In the genomic region with DNA sequence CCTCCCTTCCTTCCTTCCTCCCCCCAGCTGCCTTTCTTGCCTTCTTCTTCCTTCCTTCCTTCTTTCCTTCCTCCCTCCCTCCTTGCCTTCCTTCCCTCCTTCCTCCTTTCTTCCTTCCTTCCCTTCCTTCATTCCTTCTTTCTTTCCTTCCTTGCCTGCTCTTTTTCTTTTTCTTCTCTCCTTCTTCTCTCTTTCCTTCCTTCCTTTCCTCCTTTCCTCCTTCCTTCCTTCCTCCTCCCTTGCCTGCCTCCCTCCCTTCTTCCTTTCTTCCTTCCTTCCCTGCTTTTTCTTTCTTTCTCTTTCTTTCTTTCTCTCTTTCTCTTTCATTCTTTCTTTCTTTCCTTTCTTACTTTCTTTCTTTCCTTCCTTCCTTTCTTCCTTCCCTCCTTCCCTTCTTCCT, we compare ENCODE assay signal across 29 cellular contexts.
"Had no signal": no experiment of that assay in that cellular context is flagged by ENCODE, and none has a peak within 500 bp of the region (broad histone marks: within the 10 kb centered on the region; RNA-seq: fewer than 3 reads in every experiment).

No MANE protein-coding gene starts in this region.

- H2AFZ ChIP-seq: hepatocyte had no signal

- DNase-seq: colonic mucosa; cortex of kidney; dermis blood vessel endothelial cell; dorsolateral prefrontal cortex; effector CD4-positive, alpha-beta T cell; effector CD8-positive, alpha-beta T cell; effector memory CD4-positive, alpha-beta T cell; effector memory CD8-positive, alpha-beta T cell; endodermal cell; erythroblast; esophagus squamous epithelium; foreskin fibroblast; foreskin keratinocyte; foreskin melanocyte; gastrocnemius medialis; glutamatergic neuron; head of caudate nucleus; heart left ventricle; heart right ventricle had no signal

- H3K4me2 ChIP-seq: hepatocyte had no signal

- FAIRE-seq: colon, endometrium, endothelial cell of umbilical vein, frontal cortex had no signal

- H3K36me3 ChIP-seq: colonic mucosa, esophagus muscularis mucosa, esophagus squamous epithelium, gastrocnemius medialis, gastroesophageal sphincter, heart left ventricle, heart right ventricle had no signal

- H3K9me3 ChIP-seq: colonic mucosa, esophagus squamous epithelium, gastrocnemius medialis had no signal

- H3K4me1 ChIP-seq: colonic mucosa, esophagus muscularis mucosa, esophagus squamous epithelium, foreskin keratinocyte, gastrocnemius medialis, gastroesophageal sphincter, heart left ventricle, heart right ventricle had no signal

- H3K27ac ChIP-seq: colonic mucosa, coronary artery, dorsolateral prefrontal cortex, epithelial cell of prostate, esophagus muscularis mucosa, esophagus squamous epithelium, foreskin keratinocyte, gastrocnemius medialis, gastroesophageal sphincter, heart left ventricle, heart right ventricle, hepatocyte had no signal

- ATAC-seq: effector memory CD8-positive, alpha-beta T cell; esophagus mucosa; foreskin keratinocyte; gastrocnemius medialis; gastroesophageal sphincter; heart left ventricle; heart right ventricle had no signal

- H3K79me2 ChIP-seq: hepatocyte had no signal

- H3K4me3 ChIP-seq: colonic mucosa, coronary artery, dorsolateral prefrontal cortex, esophagus muscularis mucosa, esophagus squamous epithelium, gastrocnemius medialis, gastroesophageal sphincter, heart left ventricle, heart right ventricle, hepatocyte had no signal

- H3K27me3 ChIP-seq: colonic mucosa, esophagus muscularis mucosa, esophagus squamous epithelium, foreskin keratinocyte, gastrocnemius medialis, gastroesophageal sphincter had no signal
